In the genomic region with DNA sequence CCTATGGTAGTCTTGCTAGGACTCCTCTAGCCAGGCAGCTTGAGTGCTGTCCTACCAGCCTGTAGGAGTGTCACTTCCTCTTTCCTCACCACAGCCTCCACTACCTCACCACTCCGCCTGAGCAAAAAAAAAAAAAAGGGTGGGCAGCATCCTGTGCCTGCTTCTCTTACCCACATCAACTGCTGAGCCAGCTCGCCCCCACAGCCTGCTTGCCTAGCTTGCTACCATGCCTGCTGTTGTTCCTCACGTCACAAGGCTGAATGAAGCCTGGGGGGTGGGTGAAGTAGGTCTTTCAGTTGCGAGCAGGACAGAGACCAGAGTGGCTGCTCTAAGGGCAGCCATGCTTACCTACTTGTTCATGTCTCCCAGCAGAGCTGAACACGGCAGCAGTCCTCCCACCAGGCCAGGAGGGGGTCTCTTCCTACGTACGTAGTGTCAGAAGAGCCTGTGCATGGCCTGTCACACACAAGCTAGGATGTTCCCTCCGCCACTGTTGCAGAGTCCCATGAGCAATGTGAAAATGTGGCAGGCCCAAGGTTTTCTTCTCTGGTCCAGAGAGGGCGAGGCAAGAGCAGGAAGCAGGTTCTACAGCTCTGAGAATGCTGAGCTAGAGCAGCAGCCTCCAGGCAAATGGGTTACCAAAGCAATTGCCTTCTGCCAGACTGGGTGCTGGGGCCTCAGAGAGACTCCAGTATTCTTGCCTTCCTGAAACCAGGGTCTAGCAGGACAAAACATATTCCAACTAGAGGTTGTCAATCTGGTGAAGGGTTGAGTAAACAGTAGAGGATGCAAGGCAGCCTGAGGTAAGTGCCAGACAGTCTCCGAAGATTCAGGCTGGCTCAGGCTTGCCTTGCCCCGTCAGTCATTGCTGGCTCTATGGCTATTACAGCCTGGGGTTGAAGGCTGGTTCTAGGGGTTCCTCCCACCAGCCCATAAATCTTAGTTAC, we compare ENCODE assay signal across 8 cellular contexts. TPM values are rescaled to one million over a fixed set of nuclear protein-coding genes. Genes with fewer than 3 reads are reported as not detected.
DNase-seq lines count a peak whose midpoint lies in the region; ATAC-seq and TF ChIP-seq lines count a peak whose summit lies in the region.

No MANE protein-coding gene starts in this region.

- TF ChIP-seq CTCF in lower lobe of right lung (IDR thresholded peaks at IDR 0.05), result no peak

- peak; percentile 91 for ATAC-seq in GM18867 (IDR thresholded peaks at IDR 0.05; ENCODE audit: unreplicated experiment)
- peak; percentile 91 for ATAC-seq in HG03039 (IDR thresholded peaks at IDR 0.05; ENCODE audit: unreplicated experiment)
- ATAC-seq in activated naive CD4-positive, alpha-beta T cell treated with anti-CD3 and anti-CD28 coated beads, Interleukin-2, amount 50 U/mL, for 72 hours, result peak; percentile 90 to 94
- ATAC-seq in lower lobe of right lung, result peak; percentile 86 to 93

- no peaks in the 10 kb centered on the region for H3K9me3 ChIP-seq in lower lobe of right lung

- peak overlapping the region; percentile 91 to 99 for H3K27ac Mint-ChIP-seq in activated naive CD4-positive, alpha-beta T cell treated with anti-CD3 and anti-CD28 coated beads, Interleukin-2, amount 50 U/mL, for 72 hours

- H3K27me3 ChIP-seq in lower lobe of right lung (ENCODE audit: low read depth), result no peaks in the 10 kb centered on the region

- peaks cover 21% of the 10 kb centered on the region for H3K4me1 ChIP-seq in lower lobe of right lung

- intact Hi-C loops in lower lobe of right lung (cut with DNase I), result no loop called here

- DNase-seq in SIG-M5 treated with dmso at 0.1 percent for 504 hours (lab: John Stamatoyannopoulos, UW; ENCODE audit: unreplicated experiment) (peak; percentile 93), lower lobe of right lung (peak; percentile 85), NCI-H1417 treated with DMSO at 0.1 percent for 48 hours (lab: John Stamatoyannopoulos, UW) (no peak), 8988T (no peak)
- peak; percentile 69 to 87 for DNase-seq in activated naive CD4-positive, alpha-beta T cell treated with anti-CD3 and anti-CD28 coated beads, Interleukin-2, amount 50 U/mL, for 72 hours (ENCODE audit: low spot score in 2 of 2)
- peak; percentile 85 for DNase-seq in stimulated activated CD8-positive, alpha-beta memory T cell treated with anti-CD3 and anti-CD28 coated beads, Interleukin-4, amount 100 ng/mL, for 48 hours

- no peaks in the 10 kb centered on the region for H3K9me3 Mint-ChIP-seq in activated naive CD4-positive, alpha-beta T cell treated with anti-CD3 and anti-CD28 coated beads, Interleukin-2, amount 50 U/mL, for 72 hours

- H3K27ac ChIP-seq in lower lobe of right lung, result peak overlapping the region; percentile 77

- peaks cover 22 to 59% of the 10 kb centered on the region in 2 donors for H3K36me3 Mint-ChIP-seq in activated naive CD4-positive, alpha-beta T cell treated with anti-CD3 and anti-CD28 coated beads, Interleukin-2, amount 50 U/mL, for 72 hours

- peaks cover 93% of the 10 kb centered on the region for H3K36me3 ChIP-seq in lower lobe of right lung

- no peak overlapping the region for H3K4me3 ChIP-seq in lower lobe of right lung

RNA-seq across cellular contexts. Expression of a gene that starts 8.0 kb away (rescaled TPM):
- 10 to 100 TPM; 52.3 to 74.1 TPM for total RNA-seq in activated naive CD4-positive, alpha-beta T cell treated with anti-CD3 and anti-CD28 coated beads, Interleukin-2, amount 50 U/mL, for 72 hours
- total RNA-seq in lower lobe of right lung, result 53.4 TPM

RNA-seq across cellular contexts. Expression of a gene that starts 14.6 kb away (rescaled TPM):
- 100 to 1,000 TPM in 1 of 2 donors, 10 to 100 TPM in 1; 75.8 to 139 TPM for total RNA-seq in activated naive CD4-positive, alpha-beta T cell treated with anti-CD3 and anti-CD28 coated beads, Interleukin-2, amount 50 U/mL, for 72 hours
- total RNA-seq in lower lobe of right lung, result 62.2 TPM

RNA-seq across cellular contexts. Expression of a gene that starts 24.9 kb away (rescaled TPM):
- total RNA-seq in activated naive CD4-positive, alpha-beta T cell treated with anti-CD3 and anti-CD28 coated beads, Interleukin-2, amount 50 U/mL, for 72 hours, result 100 to 1,000 TPM in 1 of 2 donors, 10 to 100 TPM in 1; 96.6 to 129 TPM
- 60.2 TPM for total RNA-seq in lower lobe of right lung

RNA-seq across cellular contexts. Expression of a gene that starts 28.1 kb away (rescaled TPM):
- under 1 TPM; 0.18 to 0.86 TPM for total RNA-seq in activated naive CD4-positive, alpha-beta T cell treated with anti-CD3 and anti-CD28 coated beads, Interleukin-2, amount 50 U/mL, for 72 hours
- total RNA-seq in lower lobe of right lung, result 1.0 TPM

RNA-seq across cellular contexts. Expression of a gene that starts 34.0 kb away (rescaled TPM):
- 10 to 100 TPM; 20.4 to 24.1 TPM for total RNA-seq in activated naive CD4-positive, alpha-beta T cell treated with anti-CD3 and anti-CD28 coated beads, Interleukin-2, amount 50 U/mL, for 72 hours
- total RNA-seq in lower lobe of right lung, result 9.5 TPM

Comparison
In these comparisons a context has a peak if more than half of its experiments do, and no peak if none do; other contexts are left out.
1. DNase-seq: peak in SIG-M5 treated with dmso at 0.1 percent for 504 hours (single experiment), activated naive CD4-positive, alpha-beta T cell treated with anti-CD3 and anti-CD28 coated beads, Interleukin-2, amount 50 U/mL, for 72 hours (2 of 2), lower lobe of right lung (single experiment) and stimulated activated CD8-positive, alpha-beta memory T cell treated with anti-CD3 and anti-CD28 coated beads, Interleukin-4, amount 100 ng/mL, for 48 hours (single experiment); none in NCI-H1417 treated with DMSO at 0.1 percent for 48 hours (single experiment) and 8988T (single experiment).
2. Peak in every context shown above with its lines, with median percentiles within 50 percentile points of each other: ATAC-seq.